30 cellular contexts compared by ENCODE assay signal in genomic region chr15:66788024-66788423, GRCh38.
"Had no signal": no experiment of that assay in that cellular context is flagged by ENCODE, and none has a peak within 500 bp of the region (broad histone marks: within the 10 kb centered on the region; RNA-seq: fewer than 3 reads in every experiment).

No MANE protein-coding gene starts in this region.

- H3K9me3 ChIP-seq: pancreas, prostate gland, right atrium auricular region, right lobe of liver, spleen, suprapubic skin, testis, tibial artery, transverse colon, upper lobe of right lung, uterus had no signal

- FAIRE-seq: pancreas had no signal

- H3K27me3 ChIP-seq: neural progenitor cell, pancreas, right atrium auricular region, right lobe of liver, spleen, suprapubic skin, testis, tibial artery, transverse colon, upper lobe of right lung, uterus had no signal

- H3K9me3 Mint-ChIP-seq: naive B cell; natural killer cell; nephron; neural progenitor cell; stimulated activated memory B cell treated with anti-CD40 and anti-IgM and Interleukin-4, amounts not matched to agents 10 μg/mL and 1 μg/mL and 100 μg/mL, for 72 hours; stimulated activated naive CD8-positive, alpha-beta T cell treated with anti-CD3 and anti-CD28 coated beads, Interleukin-15, amount 100 ng/mL, for 72 hours; type B pancreatic cell had no signal

- H3K4me1 Mint-ChIP-seq: naive B cell; natural killer cell; stimulated activated memory B cell treated with anti-CD40 and anti-IgM and Interleukin-4, amounts not matched to agents 10 μg/mL and 1 μg/mL and 100 μg/mL, for 72 hours; stimulated activated naive CD8-positive, alpha-beta T cell treated with anti-CD3 and anti-CD28 coated beads, Interleukin-15, amount 100 ng/mL, for 72 hours had no signal

- ATAC-seq: natural killer cell; right lobe of liver; stimulated activated memory B cell treated with anti-CD40 and anti-IgM and Interleukin-4, amounts not matched to agents 10 μg/mL and 1 μg/mL and 100 μg/mL, for 72 hours; stimulated activated naive CD8-positive, alpha-beta T cell treated with anti-CD3 and anti-CD28 coated beads, Interleukin-15, amount 100 ng/mL, for 72 hours; upper lobe of right lung had no signal

- H3K4me3 Mint-ChIP-seq: naive B cell; natural killer cell; nephron; neural progenitor cell; stimulated activated memory B cell treated with anti-CD40 and anti-IgM and Interleukin-4, amounts not matched to agents 10 μg/mL and 1 μg/mL and 100 μg/mL, for 72 hours; stimulated activated naive CD8-positive, alpha-beta T cell treated with anti-CD3 and anti-CD28 coated beads, Interleukin-15, amount 100 ng/mL, for 72 hours; type B pancreatic cell had no signal

- H3K27ac ChIP-seq: neural progenitor cell, pancreas, prostate gland, right atrium auricular region, right lobe of liver, spleen, suprapubic skin, upper lobe of right lung had no signal

- H3K9ac ChIP-seq: neural progenitor cell had no signal

- H3K4me3 ChIP-seq: neural progenitor cell, pancreas, prostate gland, right atrium auricular region, right lobe of liver, skin epidermis, smooth muscle cell, spleen, suprapubic skin, testis, tibial artery, transverse colon, upper lobe of right lung, uterus had no signal

- H3K36me3 ChIP-seq: neural progenitor cell, pancreas, prostate gland, right lobe of liver, spleen, suprapubic skin, transverse colon, uterus had no signal

- H3K27me3 Mint-ChIP-seq: stimulated activated memory B cell treated with anti-CD40 and anti-IgM and Interleukin-4, amounts not matched to agents 10 μg/mL and 1 μg/mL and 100 μg/mL, for 72 hours; stimulated activated naive CD8-positive, alpha-beta T cell treated with anti-CD3 and anti-CD28 coated beads, Interleukin-15, amount 100 ng/mL, for 72 hours; type B pancreatic cell had no signal

- H3K4me2 ChIP-seq: neural progenitor cell had no signal

- H3K36me3 Mint-ChIP-seq: naive B cell; natural killer cell; neural progenitor cell; stimulated activated memory B cell treated with anti-CD40 and anti-IgM and Interleukin-4, amounts not matched to agents 10 μg/mL and 1 μg/mL and 100 μg/mL, for 72 hours had no signal

- H2AFZ ChIP-seq: neural progenitor cell had no signal

- H3K27ac Mint-ChIP-seq: naive B cell; natural killer cell; neural progenitor cell; stimulated activated memory B cell treated with anti-CD40 and anti-IgM and Interleukin-4, amounts not matched to agents 10 μg/mL and 1 μg/mL and 100 μg/mL, for 72 hours; stimulated activated naive CD8-positive, alpha-beta T cell treated with anti-CD3 and anti-CD28 coated beads, Interleukin-15, amount 100 ng/mL, for 72 hours had no signal

- H3K4me1 ChIP-seq: neural progenitor cell, pancreas, prostate gland, right lobe of liver, suprapubic skin, upper lobe of right lung, uterus had no signal

- DNase-seq: naive B cell; natural killer cell; occipital lobe; pancreas; retina; right lobe of liver; spleen; stimulated activated CD4-positive, alpha-beta T cell treated with anti-CD3 and anti-CD28 coated beads, Interleukin-12 subunit alpha, Interleukin-12 subunit beta, amount 100 ng/mL, for 4 hours; stimulated activated CD4-positive, alpha-beta T cell treated with anti-CD3 and anti-CD28 coated beads, Interleukin-1b, Interleukin-23, amount 100 ng/mL, for 48 hours; stimulated activated CD4-positive, alpha-beta T cell treated with anti-CD3 and anti-CD28 coated beads, Interleukin-4, amount 100 ng/mL, for 1 hour; stimulated activated CD4-positive, alpha-beta T cell treated with anti-CD3 and anti-CD28 coated beads, Interleukin-4, amount 100 ng/mL, for 4 hours; stimulated activated CD8-positive, alpha-beta memory T cell treated with anti-CD3 and anti-CD28 coated beads, Interleukin-4, amount 100 ng/mL, for 48 hours; stimulated activated naive CD4-positive, alpha-beta T cell; stimulated activated naive CD8-positive, alpha-beta T cell treated with anti-CD3 and anti-CD28 coated beads, Interleukin-15, amount 100 ng/mL, for 72 hours; stimulated activated naive CD8-positive, alpha-beta T cell treated with anti-CD3 and anti-CD28 coated beads, Interleukin-15, Interleukin-2, amounts not matched to agents 100 U/mL and 50 U/mL, for 24 hours; substantia nigra; testis; transverse colon; upper lobe of right lung; uterus had no signal
